1 cellular context compared by ENCODE assay signal in the genomic region with DNA sequence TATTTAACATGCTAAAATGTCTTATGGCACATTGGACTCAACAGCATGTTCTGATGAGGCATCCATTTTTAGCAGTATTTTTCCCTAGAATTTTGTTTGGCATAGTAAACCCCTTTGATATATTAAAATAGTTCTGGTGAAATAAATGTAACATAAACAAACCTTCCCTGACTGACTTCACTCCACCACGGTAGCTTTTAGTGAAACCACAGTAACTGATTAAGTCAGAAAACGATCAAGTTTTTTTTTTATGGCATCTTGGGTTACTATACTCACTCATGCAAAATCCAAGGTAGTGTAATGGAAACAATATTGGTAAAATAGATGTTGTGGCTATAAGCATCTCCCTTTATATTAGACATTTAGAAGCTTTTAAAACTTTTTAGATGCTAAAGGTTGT.
TF ChIP-seq lines count a peak whose summit lies in the region.

No MANE protein-coding gene starts in this region.

TF ChIP-seq in IMR-90, 13 proteins besides CTCF, POLR2A, EP300 and RAD21:
- no peak for TF ChIP-seq NFE2L2 (IDR thresholded peaks at IDR 0.05; ENCODE audit: low read depth, low read length)
